ENCODE assay signal across 22 cellular contexts in genomic region chrX:138534410-138534809, GRCh38.
A peak's percentile ranks its signal among the peaks of the same experiment; 100 is the strongest.
DNase-seq lines count a peak whose midpoint lies in the region; FAIRE-seq and TF ChIP-seq lines count a peak whose summit lies in the region.
"Had no signal": no experiment of that assay in that cellular context is flagged by ENCODE, and none has a peak within 500 bp of the region (broad histone marks: within the 10 kb centered on the region; RNA-seq: fewer than 3 reads in every experiment).

No MANE protein-coding gene starts in this region.

- no peak for TF ChIP-seq EP300 in H1 (IDR thresholded peaks at IDR 0.05; ENCODE audit: borderline replicate concordance in 1 of 2, low read depth in 2 of 2, low read length in 2 of 2)

- no peak overlapping the region for H4K5ac ChIP-seq in H1 (ENCODE audit: insufficient read length, low read depth, low read length)

- no peak overlapping the region for H2BK20ac ChIP-seq in H1 (ENCODE audit: low read length)

- H3K14ac ChIP-seq in H1 (ENCODE audit: insufficient read length): no peak overlapping the region
- H3K14ac ChIP-seq in trophoblast cell (ENCODE audit: low read length): no peak overlapping the region

- no peak overlapping the region for H4K8ac ChIP-seq in H1 (ENCODE audit: extremely low read depth, insufficient read depth, low read length)
- no peak overlapping the region for H4K8ac ChIP-seq in trophoblast cell (ENCODE audit: low read depth, low read length)

- TF ChIP-seq RAD21 in H1 (IDR thresholded peaks at IDR 0.05 in 1 of 2, conservative IDR thresholded peaks at IDR 0.05 in 1 of 2; ENCODE audit: low read depth in 2 of 2, low read length in 2 of 2): no peak

- H3K27me3 ChIP-seq in bronchial epithelial cell (ENCODE audit: control insufficient read depth, insufficient read depth, low read length) (no peaks in the 10 kb centered on the region), H1 (replicated peaks in 1 of 4; ENCODE audit: control insufficient read depth in 3 of 4, extremely low read depth in 1 of 4, insufficient read depth in 3 of 4, low read length in 3 of 4) (no peaks in the 10 kb centered on the region), trophoblast cell (ENCODE audit: insufficient read depth, low read length) (no peaks in the 10 kb centered on the region)

- DNase-seq in bronchial epithelial cell (ENCODE audit: low read depth): no peak
- DNase-seq in H1 (ENCODE audit: low read depth in 1 of 2, low spot score in 2 of 2): no peak
- peak; percentile 8 to 44 for DNase-seq in trophoblast cell
- DNase-seq in superior temporal gyrus (ENCODE audit: extremely low spot score): no peak
- no peak for DNase-seq in H54 (ENCODE audit: insufficient read length, low spot score)
- no peak for DNase-seq in NCI-H524 (lab: John Stamatoyannopoulos, UW)
- DNase-seq: AML-193; Caco-2; Calu3; CD4-positive, alpha-beta T cell; CD8-positive, alpha-beta T cell; DND-41; EL; GF-D8 had no signal

- no peak for TF ChIP-seq CTCF in bronchial epithelial cell (IDR thresholded peaks at IDR 0.05; ENCODE audit: insufficient read depth, low read length, severe bottlenecking)
- TF ChIP-seq CTCF in H1 (IDR thresholded peaks at IDR 0.05; ENCODE audit: control extremely low read depth in 1 of 3, insufficient read depth in 1 of 3, low read depth in 1 of 3, low read length in 3 of 3): no peak

- 83% methylated on average over 2 of the region's 2 CpGs; no CpG with 5 or more reads in 1 of the 2 experiments for WGBS in H1 (ENCODE audit: extremely low coverage in 1 of 2, insufficient coverage in 1 of 2, insufficient read length in 1 of 2, insufficient replicate concordance in 2 of 2, low coverage in 1 of 2, low lambda C conversion rate in 2 of 2, missing lambda C conversion rate in 1 of 2), 2 experiments
- WGBS in trophoblast cell (ENCODE audit: extremely low coverage, insufficient coverage, insufficient read length): no CpG with 5 or more reads among the region's 2 CpGs

- H3K9me3 ChIP-seq in H1 (ENCODE audit: insufficient read depth in 2 of 2, low read depth in 1 of 2, low read length in 1 of 2): no peaks in the 10 kb centered on the region
- H3K9me3 ChIP-seq in trophoblast cell (ENCODE audit: insufficient read depth, low read depth, low read length): no peaks in the 10 kb centered on the region
- H3K9me3 ChIP-seq: A549; BLaER1 treated with 17β-estradiol and CSF1 and Interleukin-3, amounts not matched to agents 10 nM and 100 nM; Caco-2 had no signal

- CTCF ChIA-PET in H1 (lab: Charles Lee; ENCODE audit: partially characterized antibody): no interaction called here

- H3K56ac ChIP-seq in H1 (replicated peaks; ENCODE audit: insufficient read length, low read depth, low read length): no peak overlapping the region

- POLR2A ChIA-PET in H1 (lab: Charles Lee; ENCODE audit: partially characterized antibody): no interaction called here

- no peak overlapping the region for H3K23ac ChIP-seq in H1 (ENCODE audit: insufficient read length)
- no peak overlapping the region for H3K23ac ChIP-seq in trophoblast cell (ENCODE audit: low read length)

- no peak overlapping the region for H2AK5ac ChIP-seq in H1 (ENCODE audit: low read depth, low read length)
- H2AK5ac ChIP-seq in trophoblast cell (ENCODE audit: low read length): no peak overlapping the region

- H4K12ac ChIP-seq in trophoblast cell (ENCODE audit: low read depth, low read length): no peak overlapping the region

- no peaks in the 10 kb centered on the region for H3K23me2 ChIP-seq in H1 (ENCODE audit: low read depth, low read length)

- H3K4me1 ChIP-seq in H1 (replicated peaks in 1 of 4; ENCODE audit: control insufficient read depth in 3 of 4, insufficient read depth in 4 of 4, low read length in 3 of 4) (no peaks in the 10 kb centered on the region), trophoblast cell (ENCODE audit: control insufficient read depth in 1 of 2, insufficient read depth in 2 of 2, low read length in 2 of 2) (no peaks in the 10 kb centered on the region)
- H3K4me1 ChIP-seq: A549; BLaER1 treated with 17β-estradiol and CSF1 and Interleukin-3, amounts not matched to agents 10 nM and 100 nM; Caco-2 had no signal

- FAIRE-seq in bronchial epithelial cell (lab: Jason Lieb, UNC) (peak; percentile 28), H1 (lab: Jason Lieb, UNC) (no peak), H54 (lab: Jason Lieb, UNC) (no peak)
- FAIRE-seq: A549, D721Med, G401.6, GM12891, GM19239 had no signal

- no peak overlapping the region for H2BK120ac ChIP-seq in H1 (replicated peaks; ENCODE audit: low read depth, low read length)
- H2BK120ac ChIP-seq in trophoblast cell (ENCODE audit: insufficient read depth, low read length, poor library complexity): no peak overlapping the region

- H4K20me1 ChIP-seq in H1 (replicated peaks in 1 of 2; ENCODE audit: control insufficient read depth in 1 of 2, insufficient read depth in 2 of 2, low read length in 2 of 2): no peaks in the 10 kb centered on the region

- H3K79me1 ChIP-seq in H1 (ENCODE audit: low read depth, low read length) (no peaks in the 10 kb centered on the region), trophoblast cell (ENCODE audit: low read length) (no peaks in the 10 kb centered on the region)

- H2BK5ac ChIP-seq in H1 (ENCODE audit: low read depth, low read length) (no peak overlapping the region), trophoblast cell (ENCODE audit: low read depth, low read length, poor library complexity) (no peak overlapping the region)

- H4K91ac ChIP-seq in H1 (replicated peaks; ENCODE audit: insufficient read length, low read length) (no peak overlapping the region), trophoblast cell (ENCODE audit: low read depth, low read length) (no peak overlapping the region)

- H3K27ac ChIP-seq in H1 (ENCODE audit: low read depth, low read length): no peak overlapping the region
- H3K27ac ChIP-seq in trophoblast cell (ENCODE audit: low read depth, low read length): no peak overlapping the region
- H3K27ac ChIP-seq: 22Rv1; A549; BLaER1 treated with 17β-estradiol and CSF1 and Interleukin-3, amounts not matched to agents 10 nM and 100 nM; C4-2B had no signal

- H2BK15ac ChIP-seq in H1 (ENCODE audit: low read length): no peak overlapping the region

- H3K4ac ChIP-seq in H1 (replicated peaks; ENCODE audit: insufficient read length, low read depth, low read length): no peak overlapping the region
- no peak overlapping the region for H3K4ac ChIP-seq in trophoblast cell (ENCODE audit: low read depth, low read length)

- H3K4me2 ChIP-seq in H1 (ENCODE audit: insufficient read depth in 1 of 2, low read depth in 2 of 2, low read length in 2 of 2): no peak overlapping the region
- no peak overlapping the region for H3K4me2 ChIP-seq in trophoblast cell (ENCODE audit: low read length)
- H3K4me2 ChIP-seq: A549; BLaER1 treated with 17β-estradiol and CSF1 and Interleukin-3, amounts not matched to agents 10 nM and 100 nM had no signal

- H3K4me3 ChIP-seq in bronchial epithelial cell (ENCODE audit: low read depth, low read length): no peak overlapping the region
- H3K4me3 ChIP-seq in H1 (ENCODE audit: extremely low read depth in 1 of 4, insufficient read depth in 2 of 4, low read depth in 3 of 4, low read length in 4 of 4): no peak overlapping the region
- H3K4me3 ChIP-seq in trophoblast cell (ENCODE audit: low read depth, low read length): no peak overlapping the region
- H3K4me3 ChIP-seq: A549; BLaER1 treated with 17β-estradiol and CSF1 and Interleukin-3, amounts not matched to agents 10 nM and 100 nM had no signal

- H3K18ac ChIP-seq in H1 (ENCODE audit: extremely low read depth, low read length): no peak overlapping the region
- H3K18ac ChIP-seq in trophoblast cell (ENCODE audit: low read length): no peak overlapping the region

- H2BK12ac ChIP-seq in H1 (ENCODE audit: low read depth, low read length) (no peak overlapping the region), trophoblast cell (ENCODE audit: low read length) (no peak overlapping the region)

- H3K79me2 ChIP-seq in H1 (ENCODE audit: control insufficient read depth in 1 of 2, insufficient read depth in 2 of 2, low read length in 2 of 2): no peaks in the 10 kb centered on the region
- no peaks in the 10 kb centered on the region for H3K79me2 ChIP-seq in trophoblast cell (ENCODE audit: control insufficient read depth, insufficient read depth, low read length, poor library complexity)

- 0 out of 2 replicates have a peak overlapping the region, but pooled peaks have one; percentile 7 for H2AFZ ChIP-seq in H1 (ENCODE audit: low read length)
- H2AFZ ChIP-seq in trophoblast cell (ENCODE audit: insufficient read depth, low read length, poor library complexity): no peak overlapping the region

- TF ChIP-seq POLR2A in H1 (IDR thresholded peaks at IDR 0.05; ENCODE audit: control extremely low read depth in 1 of 2, low read depth in 2 of 2, low read length in 2 of 2) (no peak), H54 (IDR thresholded peaks at IDR 0.05; ENCODE audit: low read depth, low read length) (no peak)

- no peaks in the 10 kb centered on the region for H3K36me3 ChIP-seq in bronchial epithelial cell (ENCODE audit: control insufficient read depth, insufficient read depth, low read length)
- no peaks in the 10 kb centered on the region for H3K36me3 ChIP-seq in H1 (ENCODE audit: control insufficient read depth in 2 of 4, insufficient read depth in 4 of 4, low read length in 3 of 4)
- no peaks in the 10 kb centered on the region for H3K36me3 ChIP-seq in trophoblast cell (ENCODE audit: control insufficient read depth in 1 of 2, insufficient read depth in 2 of 2, low read length in 2 of 2)
- H3K36me3 ChIP-seq: BLaER1 treated with 17β-estradiol and CSF1 and Interleukin-3, amounts not matched to agents 10 nM and 100 nM had no signal

- H3K9ac ChIP-seq in H1 (replicated peaks in 1 of 4; ENCODE audit: extremely low read depth in 1 of 4, low read depth in 3 of 4, low read length in 3 of 4) (no peak overlapping the region), trophoblast cell (ENCODE audit: low read length) (no peak overlapping the region)
- H3K9ac ChIP-seq: BLaER1 treated with 17β-estradiol and CSF1 and Interleukin-3, amounts not matched to agents 10 nM and 100 nM had no signal

TF ChIP-seq in H1, 55 proteins besides CTCF, POLR2A, EP300 and RAD21:
- no peak for TF ChIP-seq SP1 (IDR thresholded peaks at IDR 0.05; ENCODE audit: low read depth, low read length)

Comparison
In these comparisons a context has a peak if more than half of its experiments do, and no peak if none do; other contexts are left out.
1. DNase-seq: peak in trophoblast cell (2 of 2); none in bronchial epithelial cell (single experiment), H1 (0 of 2), superior temporal gyrus (single experiment), H54 (single experiment) and NCI-H524 (0 of 2).